ENCODE assay signal across 8 cellular contexts in genomic region chr5:87081511-87082372, GRCh38.
DNase-seq lines count a peak whose midpoint lies in the region; ATAC-seq and TF ChIP-seq lines count a peak whose summit lies in the region.

No MANE protein-coding gene starts in this region.

- no peaks in the 10 kb centered on the region for H3K79me2 ChIP-seq in OCI-LY3 (ENCODE audit: low read length)

- H3K36me3 Mint-ChIP-seq in Caco-2 (ENCODE audit: insufficient read depth, unreplicated experiment), result no peaks in the 10 kb centered on the region

- POLR2A ChIA-PET in Caco-2 (lab: Charles Lee), result no interaction called here

- H2AFZ ChIP-seq in OCI-LY3 (ENCODE audit: low read depth, low read length), result peak overlapping the region; percentile 81

- peak overlapping the region; percentile 22; the same call in 1 of the 2 replicates for H3K9ac ChIP-seq in OCI-LY3 (ENCODE audit: low read length)

- H3K4me2 ChIP-seq in OCI-LY3 (ENCODE audit: low read length), result peak overlapping the region; percentile 74

- ATAC-seq in Right ventricle myocardium superior (ENCODE audit: poor library complexity) (peak; percentile 18), right cardiac atrium (no peak), HG02852 (IDR thresholded peaks at IDR 0.05; ENCODE audit: unreplicated experiment) (peak; percentile 90)

- DNase-seq in Right ventricle myocardium superior (no peak), right cardiac atrium (no peak), dermis blood vessel endothelial cell (peak; percentile 34), superior temporal gyrus (ENCODE audit: extremely low spot score) (peak; percentile 23), Caco-2 (no peak), HK-2 (ENCODE audit: unreplicated experiment) (no peak)

- H3K27ac Mint-ChIP-seq in Caco-2 (ENCODE audit: unreplicated experiment), result no peak overlapping the region

- no TSS peak for BruUV-seq in Caco-2 (replicated peaks; lab: Mats Ljungman, UMichigan)

- 46% methylated on average over 4 of the region's 4 CpGs for WGBS in right cardiac atrium

- intact Hi-C loops in Right ventricle myocardium superior (cut with DNase I) (no loop called here), right cardiac atrium (cut with DNase I) (no loop called here), Caco-2 (cut with micrococcal nuclease; ENCODE audit: unreplicated experiment) (no loop called here)

- TF ChIP-seq CTCF in OCI-LY3 (IDR thresholded peaks at IDR 0.05; ENCODE audit: low read depth, low read length), result no peak
- no peak for TF ChIP-seq CTCF in Caco-2 (IDR thresholded peaks at IDR 0.05; ENCODE audit: insufficient read depth in 1 of 2, low read depth in 1 of 2, low read length in 1 of 2, severe bottlenecking in 1 of 2, unreplicated experiment in 1 of 2)

- H3K27me3 ChIP-seq in right cardiac atrium (ENCODE audit: control insufficient read depth, insufficient read depth) (no peaks in the 10 kb centered on the region), OCI-LY3 (ENCODE audit: low read depth, low read length) (no peaks in the 10 kb centered on the region), Caco-2 (replicated peaks; ENCODE audit: control insufficient read depth, insufficient read depth, low read length) (no peaks in the 10 kb centered on the region)

- H3K9me3 Mint-ChIP-seq in Caco-2 (ENCODE audit: unreplicated experiment), result peaks cover 9% of the 10 kb centered on the region

- no peaks in the 10 kb centered on the region for H3K4me1 Mint-ChIP-seq in Caco-2 (ENCODE audit: low read depth, unreplicated experiment)

- H3K36me3 ChIP-seq in OCI-LY3 (replicated peaks; ENCODE audit: low read depth, low read length) (no peaks in the 10 kb centered on the region), Caco-2 (ENCODE audit: control insufficient read depth, insufficient read depth, low read length) (no peaks in the 10 kb centered on the region)

- CTCF ChIA-PET in Caco-2 (lab: Charles Lee), result no interaction called here

- H3K4me1 ChIP-seq in right cardiac atrium (ENCODE audit: control insufficient read depth, insufficient read depth, low read length) (no peaks in the 10 kb centered on the region), OCI-LY3 (ENCODE audit: low read length) (peaks cover 14% of the 10 kb centered on the region), Caco-2 (no peaks in the 10 kb centered on the region)

- H3K27ac ChIP-seq in right cardiac atrium (ENCODE audit: low read length) (no peak overlapping the region), OCI-LY3 (ENCODE audit: low read length) (peak overlapping the region; percentile 36)

- H3K27me3 Mint-ChIP-seq in Caco-2 (ENCODE audit: insufficient read depth, unreplicated experiment), result peaks cover 5% of the 10 kb centered on the region

- no peak overlapping the region for H3K4me3 Mint-ChIP-seq in Caco-2 (ENCODE audit: unreplicated experiment)

- no peaks in the 10 kb centered on the region for H3K9me3 ChIP-seq in right cardiac atrium (ENCODE audit: control insufficient read depth, low read length)
- no peaks in the 10 kb centered on the region for H3K9me3 ChIP-seq in OCI-LY3 (ENCODE audit: insufficient read depth, low read length)
- no peaks in the 10 kb centered on the region for H3K9me3 ChIP-seq in Caco-2

- no peaks in the 10 kb centered on the region for H4K20me1 ChIP-seq in OCI-LY3 (ENCODE audit: insufficient read depth, low read length)

- H3K4me3 ChIP-seq in right cardiac atrium (ENCODE audit: low read length) (no peak overlapping the region), OCI-LY3 (ENCODE audit: low read length) (peak overlapping the region; percentile 62), Caco-2 (ENCODE audit: low read depth, low read length) (no peak overlapping the region)

Comparison
In these comparisons a context has a peak if more than half of its experiments do, and no peak if none do; other contexts are left out.
1. ATAC-seq: peak in Right ventricle myocardium superior (single experiment) and HG02852 (single experiment); none in right cardiac atrium (0 of 2).
2. DNase-seq: peak in dermis blood vessel endothelial cell (single experiment) and superior temporal gyrus (single experiment); none in Right ventricle myocardium superior (single experiment), right cardiac atrium (0 of 3), Caco-2 (0 of 2) and HK-2 (single experiment).